18 cellular contexts compared by ENCODE assay signal in the genomic region with DNA sequence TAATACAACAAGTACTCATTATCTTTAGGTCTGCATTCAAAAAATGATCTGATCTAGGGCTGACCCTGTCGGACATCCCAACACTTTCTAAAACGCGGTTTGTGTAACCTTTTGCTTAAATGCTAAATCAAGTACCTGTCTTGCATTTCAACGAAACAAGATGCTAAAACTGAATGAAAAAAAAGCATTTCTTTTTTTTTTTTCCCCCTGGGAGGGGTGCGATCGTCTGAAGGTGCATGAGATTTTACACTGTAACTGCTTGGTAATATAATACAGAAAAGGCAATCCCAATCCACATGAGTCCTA.
A peak's percentile ranks its signal among the peaks of the same experiment; 100 is the strongest.
DNase-seq lines count a peak whose midpoint lies in the region; ATAC-seq, FAIRE-seq and TF ChIP-seq lines count a peak whose summit lies in the region.
"Had no signal": no experiment of that assay in that cellular context is flagged by ENCODE, and none has a peak within 500 bp of the region (broad histone marks: within the 10 kb centered on the region; RNA-seq: fewer than 3 reads in every experiment).

No MANE protein-coding gene starts in this region.

- BruUV-seq in HepG2 (replicated peaks; lab: Mats Ljungman, UMichigan) = no TSS peak

- DNase-seq in HepG2 (ENCODE audit: low spot score) (no peak), right lobe of liver (no peak), fibroblast of villous mesenchyme (ENCODE audit: low read depth) (no peak), neural progenitor cell (ENCODE audit: low spot score) (no peak), small intestine (no peak), sciatic nerve (ENCODE audit: low spot score) (no peak)
- DNase-seq: activated CD4-positive, alpha-beta memory T cell treated with anti-CD3 and anti-CD28 coated beads, Interleukin-2, amount 10 ng/mL, durations not matched to agents 7 days and 5 days; CD8-positive, alpha-beta memory T cell; cortex of kidney; GF-D8; KBM-7; mammary epithelial cell; NCI-H1105; NCI-H446 had no signal

- TF ChIP-seq EP300 in HepG2 (IDR thresholded peaks at IDR 0.05; ENCODE audit: low read depth in 2 of 2, low read length in 2 of 2) (no peak), HepG2 (CRISPR knock-in tag; IDR thresholded peaks at IDR 0.05; ENCODE audit: borderline replicate concordance) (no peak)

- H3K4me1 Mint-ChIP-seq in neural progenitor cell = peaks cover 33% of the 10 kb centered on the region

- no peaks in the 10 kb centered on the region for H3K36me3 ChIP-seq in HepG2 (replicated peaks in 1 of 2; ENCODE audit: control insufficient read depth in 1 of 2, insufficient read depth in 2 of 2, low read length in 2 of 2)
- H3K36me3 ChIP-seq in right lobe of liver = no peaks in the 10 kb centered on the region
- no peaks in the 10 kb centered on the region for H3K36me3 ChIP-seq in neural progenitor cell
- no peaks in the 10 kb centered on the region for H3K36me3 ChIP-seq in small intestine (ENCODE audit: control insufficient read depth in 2 of 2, insufficient read depth in 2 of 2, low read length in 2 of 2)

- intact Hi-C loops in HepG2 (cut with micrococcal nuclease; ENCODE audit: unreplicated experiment) = no loop called here
- intact Hi-C loops in right lobe of liver (cut with DNase I) = loop anchor here in 1 of 2 donors (5.0 kb wide), 1 partner anchor 147 kb away; no protein-coding TSS in a partner anchor
- intact Hi-C loops in sciatic nerve (cut with DNase I) = no loop called here

- TF ChIP-seq POLR2A in HepG2 (IDR thresholded peaks at IDR 0.05; ENCODE audit: insufficient read depth in 1 of 2, low read depth in 2 of 2, low read length in 2 of 2) (no peak), right lobe of liver (IDR thresholded peaks at IDR 0.05) (no peak)

- H3K27me3 ChIP-seq in HepG2 (ENCODE audit: control insufficient read depth in 1 of 2, insufficient read depth in 2 of 2, low read length in 2 of 2) (peaks cover 26 to 83% of the 10 kb centered on the region in 2 experiments), right lobe of liver (peaks cover 18 to 60% of the 10 kb centered on the region in 2 donors), neural progenitor cell (peaks cover 80% of the 10 kb centered on the region), small intestine (ENCODE audit: control insufficient read depth in 2 of 2, insufficient read depth in 2 of 2, low read length in 2 of 2) (peaks cover 17 to 52% of the 10 kb centered on the region in 2 donors)

- CTCF ChIA-PET in HepG2 (lab: Yijun Ruan, JAX; ENCODE audit: low intra/inter-chr PET ratio, low total read pairs) = no interaction called here

- H3K36me3 Mint-ChIP-seq in neural progenitor cell = no peaks in the 10 kb centered on the region
- H3K36me3 Mint-ChIP-seq: CD8-positive, alpha-beta memory T cell had no signal

- H3K9me3 Mint-ChIP-seq in neural progenitor cell = no peaks in the 10 kb centered on the region
- H3K9me3 Mint-ChIP-seq: activated CD4-positive, alpha-beta memory T cell treated with anti-CD3 and anti-CD28 coated beads, Interleukin-2, amount 10 ng/mL, durations not matched to agents 7 days and 5 days; activated T-helper 1 cell treated with anti-CD3 and anti-CD28 coated beads, Interleukin-12 subunit alpha, Interleukin-12 subunit beta, Interleukin-2, Interleukin-4 antibody, amounts not matched to agents 30 ng/mL and 10 ng/mL and 1 ng/mL, durations not matched to agents 14 hours and 24 hours and 36 hours had no signal

- H3F3A ChIP-seq in neural progenitor cell (ENCODE audit: low read depth) = peaks cover 67% of the 10 kb centered on the region

- H3K4me1 ChIP-seq in HepG2 (ENCODE audit: insufficient read depth, low read length) (peaks cover 36% of the 10 kb centered on the region), right lobe of liver (peaks cover 0 to 24% (median 9%) of the 10 kb centered on the region in 4 donors), neural progenitor cell (peaks cover 40% of the 10 kb centered on the region), small intestine (ENCODE audit: control insufficient read depth in 2 of 2, insufficient read depth in 1 of 2, low read depth in 1 of 2, low read length in 1 of 2) (peaks cover 0 to 5% of the 10 kb centered on the region in 2 donors)

- H3K27ac Mint-ChIP-seq in neural progenitor cell = no peak overlapping the region
- H3K27ac Mint-ChIP-seq: activated CD4-positive, alpha-beta memory T cell treated with anti-CD3 and anti-CD28 coated beads, Interleukin-2, amount 10 ng/mL, durations not matched to agents 7 days and 5 days; activated T-helper 1 cell treated with anti-CD3 and anti-CD28 coated beads, Interleukin-12 subunit alpha, Interleukin-12 subunit beta, Interleukin-2, Interleukin-4 antibody, amounts not matched to agents 30 ng/mL and 10 ng/mL and 1 ng/mL, durations not matched to agents 14 hours and 24 hours and 36 hours; CD8-positive, alpha-beta memory T cell had no signal

- no peak for ATAC-seq in HepG2
- no peak for ATAC-seq in right lobe of liver
- ATAC-seq in HG02588 (IDR thresholded peaks at IDR 0.05; ENCODE audit: unreplicated experiment) = no peak
- ATAC-seq in GM21447 (IDR thresholded peaks at IDR 0.05; ENCODE audit: unreplicated experiment) = no peak
- no peak for ATAC-seq in sciatic nerve

- H4K20me1 ChIP-seq in HepG2 (ENCODE audit: insufficient read depth, low read length) (peaks cover 4% of the 10 kb centered on the region; the same call in 1 of the 2 replicates), neural progenitor cell (ENCODE audit: low read depth) (peaks cover 46% of the 10 kb centered on the region)

- H3K27me3 Mint-ChIP-seq in neural progenitor cell (ENCODE audit: insufficient read depth, low read depth) = peaks cover 36% of the 10 kb centered on the region

- WGBS in HepG2 (ENCODE audit: low lambda C conversion rate) = 4% methylated on average over 6 of the region's 6 CpGs
- WGBS in right lobe of liver (ENCODE audit: insufficient coverage, low coverage, low lambda C conversion rate, missing lambda C conversion rate) = 11% methylated on average over 6 of the region's 6 CpGs
- 11 to 22% (median 14%) methylated on average over 6 of the region's 6 CpGs for WGBS in small intestine, 3 donors

- H2AFZ ChIP-seq in HepG2 (ENCODE audit: low read length) (no peak overlapping the region), neural progenitor cell (replicated peaks) (no peak overlapping the region)

- in situ Hi-C loops in HepG2 (cut with HindIII; ENCODE audit: extremely low pct_ligation_motif_present, low pct_unique_long_range_greater_than_20kb) = loop anchor here (5.0 to 25.0 kb wide), 4 partner anchors 147 to 1258 kb away; no protein-coding TSS in a partner anchor

- TF ChIP-seq CTCF in HepG2 (CRISPR knock-in tag; IDR thresholded peaks at IDR 0.05) = no peak
- no peak for TF ChIP-seq CTCF in right lobe of liver (IDR thresholded peaks at IDR 0.05)
- TF ChIP-seq CTCF in fibroblast of villous mesenchyme (IDR thresholded peaks at IDR 0.05; ENCODE audit: insufficient read depth, low read depth, low read length) = no peak
- TF ChIP-seq CTCF in neural progenitor cell (IDR thresholded peaks at IDR 0.05) = no peak

- no peak for FAIRE-seq in HepG2 (lab: Jason Lieb, UNC)
- no peak for FAIRE-seq in small intestine (lab: Jason Lieb, UNC)
- FAIRE-seq: TTC549 had no signal

- H3K4me3 ChIP-seq in HepG2 (replicated peaks in 1 of 3; ENCODE audit: insufficient read depth in 1 of 3, low read depth in 2 of 3, low read length in 3 of 3) (no peak overlapping the region), right lobe of liver (no peak overlapping the region), fibroblast of villous mesenchyme (ENCODE audit: low read depth, low read length) (peak overlapping the region; percentile 66), neural progenitor cell (peak overlapping the region; percentile 75), small intestine (ENCODE audit: low read depth in 1 of 2, low read length in 2 of 2) (no peak overlapping the region)

- H3K27ac ChIP-seq in HepG2 (ENCODE audit: extremely low read length, insufficient read depth, low read length) (no peak overlapping the region), right lobe of liver (no peak overlapping the region), neural progenitor cell (no peak overlapping the region), small intestine (ENCODE audit: low read depth in 1 of 2, low read length in 1 of 2) (no peak overlapping the region)

- peak overlapping the region; percentile 84 for H3K4me3 Mint-ChIP-seq in neural progenitor cell
- H3K4me3 Mint-ChIP-seq: activated CD4-positive, alpha-beta memory T cell treated with anti-CD3 and anti-CD28 coated beads, Interleukin-2, amount 10 ng/mL, durations not matched to agents 7 days and 5 days; activated T-helper 1 cell treated with anti-CD3 and anti-CD28 coated beads, Interleukin-12 subunit alpha, Interleukin-12 subunit beta, Interleukin-2, Interleukin-4 antibody, amounts not matched to agents 30 ng/mL and 10 ng/mL and 1 ng/mL, durations not matched to agents 14 hours and 24 hours and 36 hours; CD8-positive, alpha-beta memory T cell had no signal

- no peaks in the 10 kb centered on the region for H3K9me3 ChIP-seq in HepG2 (ENCODE audit: low read length)
- H3K9me3 ChIP-seq in right lobe of liver = no peaks in the 10 kb centered on the region
- H3K9me3 ChIP-seq in neural progenitor cell (ENCODE audit: low read depth) = no peaks in the 10 kb centered on the region
- H3K9me3 ChIP-seq in small intestine (ENCODE audit: control insufficient read depth, low read depth) = no peaks in the 10 kb centered on the region

- H3K9ac ChIP-seq in HepG2 (ENCODE audit: insufficient read depth, low read depth, low read length) = no peak overlapping the region
- H3K9ac ChIP-seq in neural progenitor cell = no peak overlapping the region

- TF ChIP-seq RAD21 in HepG2 (CRISPR knock-in tag; IDR thresholded peaks at IDR 0.05) = no peak

- H3K79me2 ChIP-seq in HepG2 (ENCODE audit: insufficient read depth, low read length) = no peaks in the 10 kb centered on the region
- no peaks in the 10 kb centered on the region for H3K79me2 ChIP-seq in neural progenitor cell (ENCODE audit: low read depth)

- POLR2A ChIA-PET in HepG2 (lab: Yijun Ruan, JAX) = no interaction called here

- H3K4me2 ChIP-seq in HepG2 (ENCODE audit: low read depth, low read length) = no peak overlapping the region
- peak overlapping the region; percentile 81 for H3K4me2 ChIP-seq in neural progenitor cell

TF ChIP-seq in HepG2, 621 proteins besides CTCF, POLR2A, EP300 and RAD21:
- no peak for TF ChIP-seq PHF5A (CRISPR knock-in tag; IDR thresholded peaks at IDR 0.05; ENCODE audit: low read depth, unreplicated experiment)
- TF ChIP-seq CBX2 (IDR thresholded peaks at IDR 0.05; ENCODE audit: low read depth, low read length) = peak; percentile 73; the same call in 1 of the 2 replicates
- TF ChIP-seq CBX2 (CRISPR knock-in tag; IDR thresholded peaks at IDR 0.05; ENCODE audit: low read depth) = no peak

Comparison
In these comparisons a context has a peak if more than half of its experiments do, and no peak if none do; other contexts are left out.
1. H3K4me3 ChIP-seq: peak in fibroblast of villous mesenchyme (single experiment) and neural progenitor cell (single experiment); none in HepG2 (0 of 3), right lobe of liver (0 of 3) and small intestine (0 of 2).